27 cellular contexts compared by ENCODE assay signal in the genomic region with DNA sequence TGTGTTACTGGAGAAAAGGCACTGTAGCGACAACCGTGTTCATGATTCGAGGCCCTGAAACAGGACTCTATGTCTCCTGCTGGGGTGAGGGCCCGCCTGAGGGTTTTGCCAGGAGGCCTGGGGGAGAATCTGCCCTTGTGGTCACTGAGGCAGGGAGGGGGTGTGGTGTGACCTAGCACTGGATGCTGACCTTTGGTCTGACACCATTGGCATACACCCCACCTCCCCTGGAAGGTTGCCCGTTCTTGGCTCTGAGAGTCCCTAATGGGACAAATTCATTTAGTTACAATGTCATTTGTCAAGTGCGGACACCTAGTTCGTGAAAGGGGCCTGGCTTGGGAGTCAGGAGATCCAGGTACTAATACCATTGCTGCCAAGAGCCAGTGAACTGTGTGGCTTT. TPM values are rescaled to one million over a fixed set of nuclear protein-coding genes. Genes with fewer than 3 reads are reported as not detected.
DNase-seq lines count a peak whose midpoint lies in the region; ATAC-seq, FAIRE-seq and TF ChIP-seq lines count a peak whose summit lies in the region.
"Had no signal": no experiment of that assay in that cellular context is flagged by ENCODE, and none has a peak within 500 bp of the region (broad histone marks: within the 10 kb centered on the region; RNA-seq: fewer than 3 reads in every experiment).

No MANE protein-coding gene starts in this region.

- no TSS peak for BruUV-seq in MCF 10A (replicated peaks; lab: Mats Ljungman, UMichigan)

- H3K36me3 Mint-ChIP-seq in MCF 10A (ENCODE audit: insufficient read depth, unreplicated experiment): peaks cover 10% of the 10 kb centered on the region
- H3K36me3 Mint-ChIP-seq: memory B cell had no signal

- H3K4me1 Mint-ChIP-seq in MCF 10A (ENCODE audit: insufficient read depth, unreplicated experiment): peaks cover 53% of the 10 kb centered on the region
- H3K4me1 Mint-ChIP-seq: activated CD4-positive, alpha-beta T cell treated with anti-CD3 and anti-CD28 coated beads, Interleukin-2, amount 10 ng/mL, durations not matched to agents 24 days and 14 days; memory B cell had no signal

- CTCF ChIA-PET in MCF 10A (lab: Yijun Ruan, JAX): interaction anchor here (1.2 to 2.0 kb wide), 2 partner anchors 21 to 29 kb away, joined by 3 to 15 read pairs; partner anchors contain the start of gene NECTIN1

- H3K27ac Mint-ChIP-seq in MCF 10A (ENCODE audit: low read depth, unreplicated experiment): peak overlapping the region; percentile 35
- H3K27ac Mint-ChIP-seq: activated CD4-positive, alpha-beta T cell treated with anti-CD3 and anti-CD28 coated beads, Interleukin-2, amount 10 ng/mL, durations not matched to agents 24 days and 14 days; memory B cell; T-helper 2 cell treated with Interferon-gamma antibody and Interleukin-4, amounts not matched to agents 5 μg/mL and 100 μg/mL, for 36 hours had no signal

- ATAC-seq in RWPE2 (ENCODE audit: low read depth) (no peak), left lobe of liver (peak; percentile 74)
- ATAC-seq: HCT116 had no signal

- H3K27ac ChIP-seq in RWPE2 (ENCODE audit: poor library complexity, severe bottlenecking) (peak overlapping the region; percentile 95), small intestine (ENCODE audit: low read depth in 1 of 2, low read length in 1 of 2) (peak overlapping the region; percentile 77 to 84)
- H3K27ac ChIP-seq: BLaER1 treated with 17β-estradiol and CSF1 and Interleukin-3, amounts not matched to agents 10 nM and 100 nM had no signal

- WGBS in small intestine, 3 donors: 45 to 75% (median 57%) methylated on average over 7 of the region's 7 CpGs

- H3K9me3 ChIP-seq in RWPE2 (ENCODE audit: severe bottlenecking) (no peaks in the 10 kb centered on the region), small intestine (ENCODE audit: control insufficient read depth, low read depth) (no peaks in the 10 kb centered on the region)
- H3K9me3 ChIP-seq: BLaER1 treated with 17β-estradiol and CSF1 and Interleukin-3, amounts not matched to agents 10 nM and 100 nM; stomach had no signal

- POLR2A ChIA-PET in MCF 10A (lab: Yijun Ruan, JAX): interaction anchor here (0.7 to 3.2 kb wide), 7 partner anchors 9 to 31 kb away, joined by 3 to 20 read pairs (median 4); partner anchors contain the start of gene NECTIN1

- DNase-seq in RWPE2 (ENCODE audit: low spot score): no peak
- no peak for DNase-seq in MCF 10A (ENCODE audit: unreplicated experiment)
- DNase-seq in left lobe of liver (ENCODE audit: low spot score): peak; percentile 89
- peak; percentile 55 for DNase-seq in small intestine
- DNase-seq in NCI-H510A treated with DMSO at 0.1 percent for 48 hours (lab: John Stamatoyannopoulos, UW): no peak
- no peak for DNase-seq in activated gamma-delta T cell (lab: John Stamatoyannopoulos, UW)
- DNase-seq in HTR-8/SVneo (ENCODE audit: insufficient read length, low spot score): no peak
- DNase-seq: activated CD4-positive, alpha-beta T cell treated with anti-CD3 and anti-CD28 coated beads, Interleukin-2, amount 10 ng/mL, durations not matched to agents 24 days and 14 days; activated gamma-delta T cell treated with Interleukin-2 at 50 U/mL for 16 hours; activated T-cell treated with anti-CD3 and anti-CD28 coated beads, Interleukin-2, amount 50 U/mL, for 1 hour; cerebellar nuclear complex; head of caudate nucleus; kidney glomerular epithelial cell; NCI-H1105 treated with DMSO at 0.1 percent for 48 hours; NCI-H1930; NCI-H82; OCI-M1; SHP77; stimulated activated CD4-positive, alpha-beta T cell treated with anti-CD3 and anti-CD28 coated beads, Interleukin-2, amount 100 ng/mL, for 24 hours; stomach; trophoblast cell had no signal

- H3K36me3 ChIP-seq in RWPE2 (ENCODE audit: low read depth) (peaks cover 22% of the 10 kb centered on the region), small intestine (ENCODE audit: control insufficient read depth in 2 of 2, insufficient read depth in 2 of 2, low read length in 2 of 2) (no peaks in the 10 kb centered on the region)
- H3K36me3 ChIP-seq: BLaER1 treated with 17β-estradiol and CSF1 and Interleukin-3, amounts not matched to agents 10 nM and 100 nM; stomach had no signal

- H3K9me3 Mint-ChIP-seq in MCF 10A (ENCODE audit: unreplicated experiment): no peaks in the 10 kb centered on the region
- H3K9me3 Mint-ChIP-seq: activated CD4-positive, alpha-beta T cell treated with anti-CD3 and anti-CD28 coated beads, Interleukin-2, amount 10 ng/mL, durations not matched to agents 24 days and 14 days; memory B cell; T-helper 2 cell treated with Interferon-gamma antibody and Interleukin-4, amounts not matched to agents 5 μg/mL and 100 μg/mL, for 36 hours had no signal

- H3K27me3 Mint-ChIP-seq in MCF 10A (ENCODE audit: insufficient read depth, unreplicated experiment): no peaks in the 10 kb centered on the region
- H3K27me3 Mint-ChIP-seq: activated CD4-positive, alpha-beta T cell treated with anti-CD3 and anti-CD28 coated beads, Interleukin-2, amount 10 ng/mL, durations not matched to agents 24 days and 14 days had no signal

- FAIRE-seq in small intestine (lab: Jason Lieb, UNC) (no peak), HTR-8/SVneo (lab: Jason Lieb, UNC) (no peak)
- FAIRE-seq: GM18507 had no signal

- TF ChIP-seq CTCF in RWPE2 (IDR thresholded peaks at IDR 0.05; ENCODE audit: poor library complexity, severe bottlenecking) (no peak), MCF 10A (IDR thresholded peaks at IDR 0.05; ENCODE audit: unreplicated experiment) (no peak)

- no peaks in the 10 kb centered on the region for H3K27me3 ChIP-seq in RWPE2 (ENCODE audit: insufficient read depth, poor library complexity, severe bottlenecking)
- no peaks in the 10 kb centered on the region for H3K27me3 ChIP-seq in small intestine (ENCODE audit: control insufficient read depth in 2 of 2, insufficient read depth in 2 of 2, low read length in 2 of 2)
- H3K27me3 ChIP-seq: BLaER1 treated with 17β-estradiol and CSF1 and Interleukin-3, amounts not matched to agents 10 nM and 100 nM; stomach had no signal

- intact Hi-C loops in MCF 10A (cut with micrococcal nuclease): no loop called here

- H3K4me3 Mint-ChIP-seq in MCF 10A (ENCODE audit: unreplicated experiment): no peak overlapping the region
- H3K4me3 Mint-ChIP-seq: activated CD4-positive, alpha-beta T cell treated with anti-CD3 and anti-CD28 coated beads, Interleukin-2, amount 10 ng/mL, durations not matched to agents 24 days and 14 days; memory B cell; T-helper 2 cell treated with Interferon-gamma antibody and Interleukin-4, amounts not matched to agents 5 μg/mL and 100 μg/mL, for 36 hours had no signal

- H3K4me3 ChIP-seq in RWPE2 (ENCODE audit: severe bottlenecking) (no peak overlapping the region), small intestine (ENCODE audit: low read depth in 1 of 2, low read length in 2 of 2) (no peak overlapping the region)
- H3K4me3 ChIP-seq: BLaER1 treated with 17β-estradiol and CSF1 and Interleukin-3, amounts not matched to agents 10 nM and 100 nM; smooth muscle cell; stomach had no signal

- H3K4me1 ChIP-seq in RWPE2 (ENCODE audit: insufficient read depth, poor library complexity, severe bottlenecking) (peaks cover 71% of the 10 kb centered on the region), small intestine (ENCODE audit: control insufficient read depth in 2 of 2, insufficient read depth in 1 of 2, low read depth in 1 of 2, low read length in 1 of 2) (peaks cover 19 to 31% of the 10 kb centered on the region in 2 donors)

RNA-seq across cellular contexts. Expression of gene NECTIN1, which starts 29.0 kb away (rescaled TPM):
- total RNA-seq in MCF 10A (2022) (59.2 and 78.6 TPM in 2 replicates), left lobe of liver (6.5 TPM)
- polyA plus RNA-seq in small intestine: 10 to 100 TPM in 1 of 3 donors, 1 to 10 TPM in 2; 2.7 to 32.8 (median 3.6) TPM

Comparison
In these comparisons a context has a peak if more than half of its experiments do, and no peak if none do; other contexts are left out.
1. DNase-seq: peak in left lobe of liver (single experiment) and small intestine (single experiment); none in RWPE2 (single experiment), MCF 10A (single experiment), NCI-H510A treated with DMSO at 0.1 percent for 48 hours (single experiment), activated gamma-delta T cell (single experiment) and HTR-8/SVneo (single experiment).